In genomic region chr16:84520778-84521770, GRCh38 we compare ENCODE assay signal across 13 cellular contexts. TPM values are rescaled to one million over a fixed set of nuclear protein-coding genes. Genes with fewer than 3 reads are reported as not detected.
A peak's percentile ranks its signal among the peaks of the same experiment; 100 is the strongest.
DNase-seq lines count a peak whose midpoint lies in the region; ATAC-seq and TF ChIP-seq lines count a peak whose summit lies in the region.
"Had no signal": no experiment of that assay in that cellular context is flagged by ENCODE, and none has a peak within 500 bp of the region (broad histone marks: within the 10 kb centered on the region; RNA-seq: fewer than 3 reads in every experiment).

No MANE protein-coding gene starts in this region.

- peaks cover 0 to 17% of the 10 kb centered on the region in 2 experiments; a peak in 2 of 4 replicates for H3K4me1 ChIP-seq in HCT116 (ENCODE audit: control insufficient read depth in 1 of 2, insufficient read depth in 2 of 2, low read length in 2 of 2)
- H3K4me1 ChIP-seq in RWPE2 (ENCODE audit: insufficient read depth, poor library complexity, severe bottlenecking) = peaks cover 9% of the 10 kb centered on the region
- H3K4me1 ChIP-seq: HAP-1 had no signal

- H3K4me1 Mint-ChIP-seq in naive thymus-derived CD8-positive, alpha-beta T cell = peaks cover 16 to 61% (median 44%) of the 10 kb centered on the region in 4 donors

- H3K4me2 ChIP-seq in HCT116 (ENCODE audit: low read length) = peak overlapping the region; percentile 18

- TF ChIP-seq POLR2A in HCT116 (IDR thresholded peaks at IDR 0.05; ENCODE audit: borderline replicate concordance, extremely low read depth, insufficient read depth, insufficient read length) = no peak

- no peaks in the 10 kb centered on the region for H3K9me2 ChIP-seq in HCT116 (ENCODE audit: insufficient read depth)

- no peaks in the 10 kb centered on the region for H3K79me2 ChIP-seq in HCT116 (ENCODE audit: insufficient read depth, low read length)

- no peak overlapping the region for H2AFZ ChIP-seq in HCT116 (ENCODE audit: low read depth, low read length, poor library complexity, severe bottlenecking)

- H3K27ac ChIP-seq in HCT116 (ENCODE audit: low read depth, low read length) (no peak overlapping the region), RWPE2 (ENCODE audit: poor library complexity, severe bottlenecking) (peak overlapping the region; percentile 18)
- H3K27ac ChIP-seq: WERI-Rb-1 had no signal

- ATAC-seq in HCT116 (peak; percentile 37; the same call in 1 of the 2 replicates), RWPE2 (ENCODE audit: low read depth) (peak; percentile 49), HG03378 (IDR thresholded peaks at IDR 0.05; ENCODE audit: unreplicated experiment) (no peak)
- no peak for ATAC-seq in naive thymus-derived CD8-positive, alpha-beta T cell

- H3K9me3 ChIP-seq in HCT116 (ENCODE audit: control insufficient read depth in 1 of 2, insufficient read depth in 1 of 2, low read depth in 1 of 2, low read length in 2 of 2) = no peaks in the 10 kb centered on the region
- H3K9me3 ChIP-seq in RWPE2 (ENCODE audit: severe bottlenecking) = no peaks in the 10 kb centered on the region
- H3K9me3 ChIP-seq: HAP-1 had no signal

- H3K27ac Mint-ChIP-seq in naive thymus-derived CD8-positive, alpha-beta T cell = peak overlapping the region in 8 of 10 donors; percentile 28 to 91 (median 68)

- BruUV-seq in HCT116 (replicated peaks; lab: Mats Ljungman, UMichigan) = no TSS peak

- H3K36me3 ChIP-seq in HCT116 (ENCODE audit: control insufficient read depth in 1 of 2, insufficient read depth in 2 of 2, low read length in 2 of 2) (no peaks in the 10 kb centered on the region), RWPE2 (ENCODE audit: low read depth) (no peaks in the 10 kb centered on the region)
- H3K36me3 ChIP-seq: HAP-1, WERI-Rb-1 had no signal

- peak overlapping the region in 2 of 10 donors; percentile 45 to 46 for H3K4me3 Mint-ChIP-seq in naive thymus-derived CD8-positive, alpha-beta T cell
- H3K4me3 Mint-ChIP-seq: CD4-positive, CD25-positive, alpha-beta regulatory T cell had no signal

- TF ChIP-seq CTCF in HCT116 (IDR thresholded peaks at IDR 0.05 in 2 of 3, conservative IDR thresholded peaks at IDR 0.05 in 1 of 3; ENCODE audit: borderline replicate concordance in 1 of 3, insufficient read depth in 1 of 3, low read depth in 2 of 3, low read length in 2 of 3) (no peak), RWPE2 (IDR thresholded peaks at IDR 0.05; ENCODE audit: poor library complexity, severe bottlenecking) (no peak)

- CTCF ChIA-PET in HCT116 (lab: Charles Lee) = interaction anchor here (1.0 to 3.8 kb wide), 4 partner anchors 10 to 98 kb away, joined by 3 to 24 read pairs (median 6); no protein-coding TSS in a partner anchor

- H3K9ac ChIP-seq in HCT116 (ENCODE audit: low read length) = no peak overlapping the region

- H3K27me3 ChIP-seq in HCT116 (ENCODE audit: insufficient read depth, low read length) (no peaks in the 10 kb centered on the region; the same call in 1 of the 2 replicates), RWPE2 (ENCODE audit: insufficient read depth, poor library complexity, severe bottlenecking) (no peaks in the 10 kb centered on the region)

- H3K36me3 Mint-ChIP-seq in naive thymus-derived CD8-positive, alpha-beta T cell = no peaks in the 10 kb centered on the region
- H3K36me3 Mint-ChIP-seq: CD4-positive, CD25-positive, alpha-beta regulatory T cell had no signal

- POLR2A ChIA-PET in HCT116 (lab: Charles Lee) = no interaction called here
- POLR2A ChIA-PET in naive thymus-derived CD8-positive, alpha-beta T cell (lab: Charles Lee) = interaction anchor here (1.3 to 11.4 kb wide), 2 partner anchors 10 to 78 kb away, joined by 6 to 107 read pairs; no protein-coding TSS in a partner anchor

- DNase-seq in HCT116 (ENCODE audit: low read depth, low spot score) = no peak
- peak; percentile 52 for DNase-seq in NCI-H2029 treated with DMSO at 0.1 percent for 48 hours (lab: John Stamatoyannopoulos, UW)
- no peak for DNase-seq in RWPE2 (ENCODE audit: low spot score)
- DNase-seq in naive thymus-derived CD8-positive, alpha-beta T cell = peak in 1 of 10 donors; percentile 44
- DNase-seq in MV-4-11 (lab: John Stamatoyannopoulos, UW) = no peak
- DNase-seq in NOMO-1 treated with dmso at 0.1 percent for 144 hours (lab: John Stamatoyannopoulos, UW; ENCODE audit: unreplicated experiment) = no peak
- DNase-seq: CD4-positive, CD25-positive, alpha-beta regulatory T cell; cerebellar nuclear complex; Karpas-422; stimulated activated CD4-positive, alpha-beta T cell treated with anti-CD3 and anti-CD28 coated beads, Interleukin-12 subunit alpha, Interleukin-12 subunit beta, amount 100 ng/mL, for 4 hours; WERI-Rb-1 had no signal

- no peaks in the 10 kb centered on the region for H4K20me1 ChIP-seq in HCT116 (ENCODE audit: insufficient read depth)

- intact Hi-C loops in HCT116 (cut with micrococcal nuclease) = no loop called here

- no peak overlapping the region for H3K4me3 ChIP-seq in HCT116 (replicated peaks in 1 of 2; ENCODE audit: low read depth in 1 of 2, low read length in 2 of 2)
- no peak overlapping the region for H3K4me3 ChIP-seq in RWPE2 (ENCODE audit: severe bottlenecking)
- H3K4me3 ChIP-seq: HAP-1 had no signal

- no peaks in the 10 kb centered on the region for H3K9me3 Mint-ChIP-seq in naive thymus-derived CD8-positive, alpha-beta T cell
- H3K9me3 Mint-ChIP-seq: CD4-positive, CD25-positive, alpha-beta regulatory T cell had no signal

- RAD21 ChIA-PET in HCT116 (lab: Charles Lee; ENCODE audit: low non-redundant PET in 1 of 2, low total read pairs in 2 of 2, uncharacterized antibody in 2 of 2, unreplicated experiment in 2 of 2) = interaction anchor here in 1 of 2 experiments (0.6 kb wide), 1 partner anchor 11 kb away, joined by 3 read pairs; no protein-coding TSS in a partner anchor

- TF ChIP-seq RAD21 in HCT116 (IDR thresholded peaks at IDR 0.05; ENCODE audit: low read depth) = no peak

- H3K27me3 Mint-ChIP-seq in naive thymus-derived CD8-positive, alpha-beta T cell = no peaks in the 10 kb centered on the region
- H3K27me3 Mint-ChIP-seq: CD4-positive, CD25-positive, alpha-beta regulatory T cell had no signal

TF ChIP-seq in HCT116, 20 proteins besides CTCF, POLR2A, EP300 and RAD21:
- TF ChIP-seq EZH2 (IDR thresholded peaks at IDR 0.05) (no peak), ZFX (IDR thresholded peaks at IDR 0.05) (no peak), EGR1 (IDR thresholded peaks at IDR 0.05; ENCODE audit: low read depth) (no peak), SIN3A (IDR thresholded peaks at IDR 0.05; ENCODE audit: low read depth) (no peak), ZBTB33 (IDR thresholded peaks at IDR 0.05; ENCODE audit: extremely low read depth, insufficient replicate concordance, low read length) (no peak), REST (IDR thresholded peaks at IDR 0.05; ENCODE audit: low read depth) (no peak), CEBPB (IDR thresholded peaks at IDR 0.05; ENCODE audit: low read depth) (no peak), EZH2phosphoT487 (IDR thresholded peaks at IDR 0.05; ENCODE audit: borderline replicate concordance) (no peak), YY1 (IDR thresholded peaks at IDR 0.05; ENCODE audit: extremely low read depth, insufficient replicate concordance, low read depth, low read length) (no peak), TCF7L2 (IDR thresholded peaks at IDR 0.05; ENCODE audit: borderline replicate concordance, extremely low read depth, insufficient read depth, insufficient read length) (no peak), FOSL1 (IDR thresholded peaks at IDR 0.05; ENCODE audit: low read depth) (no peak), POLR2AphosphoS5 (IDR thresholded peaks at IDR 0.05; ENCODE audit: low read depth, low read length) (no peak), SP1 (IDR thresholded peaks at IDR 0.05; ENCODE audit: low read depth) (no peak)
TF ChIP-seq in HCT116: peak in this region for 0.

RNA-seq across cellular contexts. Expression of gene MEAK7, which starts 16.6 kb away (rescaled TPM):
- 32.2 TPM for total RNA-seq in HCT116 (2021; ENCODE audit: unreplicated experiment)
- polyA plus RNA-seq in HCT116 (2012) = 21.3 and 23.4 TPM in 2 replicates
- total RNA-seq in naive thymus-derived CD8-positive, alpha-beta T cell = 1 to 10 TPM; 7.1 to 8.9 TPM
- polyA plus RNA-seq in naive thymus-derived CD8-positive, alpha-beta T cell = 1 to 10 TPM; 3.7 to 6.7 (median 4.6) TPM

Comparison
In these comparisons a context has a peak if more than half of its experiments do, and no peak if none do; other contexts are left out.
1. ATAC-seq: peak in HCT116 (single experiment) and RWPE2 (single experiment); none in naive thymus-derived CD8-positive, alpha-beta T cell (0 of 2) and HG03378 (single experiment).